In the genomic region with DNA sequence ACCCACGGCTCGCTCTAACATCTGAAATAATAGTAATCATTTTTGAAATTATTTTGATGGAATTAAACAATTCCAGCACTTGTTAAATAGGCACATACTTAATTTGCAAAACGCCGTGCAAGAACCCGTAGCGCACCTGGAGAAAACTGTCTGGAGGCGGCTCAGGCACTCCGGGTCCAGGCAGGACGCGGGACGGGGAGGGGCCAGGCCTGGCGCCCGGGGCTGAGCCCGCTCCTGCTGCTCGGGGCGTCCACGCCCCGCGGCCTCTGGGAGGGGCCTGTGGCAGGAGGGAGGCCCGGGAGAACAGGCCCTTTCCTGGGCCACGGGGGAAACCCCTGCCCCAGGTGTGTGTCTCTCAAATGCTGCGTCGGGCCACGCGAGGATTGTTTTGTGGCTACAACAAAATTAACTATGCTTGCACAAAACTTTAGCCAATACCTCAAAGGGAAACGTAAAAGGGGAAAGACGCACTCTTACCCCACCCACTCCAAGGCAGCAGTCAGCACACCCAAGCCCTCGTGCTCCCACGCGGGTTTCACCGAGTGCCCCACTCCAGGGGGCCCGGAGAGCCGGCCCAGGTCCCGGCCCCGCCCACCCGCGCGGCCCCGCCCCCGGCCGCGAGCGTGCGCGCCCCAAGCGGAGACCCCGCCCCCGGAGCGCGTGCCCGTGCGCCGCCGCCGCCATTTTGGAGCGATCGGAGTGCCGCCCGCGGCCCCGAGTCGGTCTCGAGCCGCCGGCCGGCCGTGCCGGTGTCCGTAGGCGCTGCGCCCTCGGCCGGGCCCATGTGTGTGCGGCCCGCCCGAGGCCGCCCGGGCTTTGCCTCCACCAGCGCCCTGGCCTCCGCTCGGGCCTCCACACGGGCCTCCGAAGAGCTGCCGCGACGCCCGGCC, we compare ENCODE assay signal across 8 cellular contexts. TPM values are rescaled to one million over a fixed set of nuclear protein-coding genes. Genes with fewer than 3 reads are reported as not detected.
DNase-seq lines count a peak whose midpoint lies in the region; ATAC-seq and TF ChIP-seq lines count a peak whose summit lies in the region.

TSS of gene PPP6R2 (plus strand) at position 677 of the 890 bp plus-strand sequence. CDS start 50,582 bp downstream, outside the sequence.

- H3K79me2 ChIP-seq in OCI-LY1 (ENCODE audit: insufficient read depth, low read length), result peaks cover 17% of the 10 kb centered on the region

- no peaks in the 10 kb centered on the region for H3K9me3 ChIP-seq in OCI-LY1 (ENCODE audit: low read length)
- H3K9me3 ChIP-seq in esophagus (ENCODE audit: control insufficient read depth in 2 of 2, insufficient read depth in 1 of 2, low read depth in 1 of 2, low read length in 1 of 2), result peaks cover 0 to 4% of the 10 kb centered on the region in 2 donors
- H3K9me3 ChIP-seq in muscle layer of duodenum (ENCODE audit: control insufficient read depth in 1 of 2, low read length in 2 of 2), result no peaks in the 10 kb centered on the region

- peak within 1 kb of the TSS; percentile 99 for H3K9ac ChIP-seq in OCI-LY1 (ENCODE audit: low read length)

- no peak for TF ChIP-seq CTCF in AG09309 (IDR thresholded peaks at IDR 0.05; ENCODE audit: control insufficient read depth, insufficient read depth, low read depth, low read length, missing control alignments)
- TF ChIP-seq CTCF in OCI-LY1 (IDR thresholded peaks at IDR 0.05; ENCODE audit: low read length), result no peak; the same call in 1 of the 2 replicates

- DNase-seq in AG09309 (ENCODE audit: low read depth), result no peak
- peak; percentile 96 for DNase-seq in activated T-cell treated with anti-CD3 and anti-CD28 coated beads, Interleukin-2, amount 50 U/mL, for 1 hour
- DNase-seq in stimulated activated CD8-positive, alpha-beta memory T cell treated with anti-CD3 and anti-CD28 coated beads, Interleukin-7, amount 100 ng/mL, for 24 hours (ENCODE audit: low read depth), result peak; percentile 77

- H3K27me3 ChIP-seq in OCI-LY1 (ENCODE audit: insufficient read depth, low read length) (no peaks in the 10 kb centered on the region), esophagus (ENCODE audit: control insufficient read depth in 1 of 2, insufficient read depth in 2 of 2, low read length in 2 of 2) (no peaks in the 10 kb centered on the region), muscle layer of duodenum (ENCODE audit: low read depth, low read length) (no peaks in the 10 kb centered on the region)

- no peaks in the 10 kb centered on the region for H3K9me2 ChIP-seq in OCI-LY1 (ENCODE audit: low read depth, low read length)

- H3K4me1 ChIP-seq in OCI-LY1 (ENCODE audit: insufficient read depth, low read length, severe bottlenecking) (peaks cover 20% of the 10 kb centered on the region), esophagus (ENCODE audit: control insufficient read depth in 2 of 2, insufficient read depth in 2 of 2, low read length in 1 of 2) (peaks cover 2 to 15% of the 10 kb centered on the region in 2 donors), muscle layer of duodenum (ENCODE audit: control insufficient read depth in 1 of 2, insufficient read depth in 2 of 2, low read length in 2 of 2) (peaks cover 0 to 27% of the 10 kb centered on the region in 2 donors)

- 1% methylated on average over 45 to 87 of the region's 87 CpGs for WGBS in esophagus, 2 donors

- H3K4me3 ChIP-seq in AG09309 (ENCODE audit: control insufficient read depth, low read depth, low read length) (peak within 1 kb of the TSS; percentile 74), OCI-LY1 (ENCODE audit: low read depth, low read length, poor library complexity, severe bottlenecking) (peak within 1 kb of the TSS; percentile 99), esophagus (ENCODE audit: low read depth in 1 of 2, low read length in 2 of 2) (peak within 1 kb of the TSS; percentile 91 to 95), muscle layer of duodenum (ENCODE audit: low read depth in 1 of 2, low read length in 2 of 2) (peak within 1 kb of the TSS; percentile 72 to 88)

- H3K4me2 ChIP-seq in OCI-LY1 (ENCODE audit: low read length), result peak within 1 kb of the TSS; percentile 100

- no peaks in the 10 kb centered on the region for H4K20me1 ChIP-seq in OCI-LY1 (ENCODE audit: insufficient read depth, low read length)

- H3K36me3 ChIP-seq in OCI-LY1 (ENCODE audit: insufficient read depth, low read length), result peaks cover 15% of the 10 kb centered on the region; the same call in 1 of the 2 replicates
- peaks cover 2 to 3% of the 10 kb centered on the region in 2 donors for H3K36me3 ChIP-seq in esophagus (ENCODE audit: control insufficient read depth in 2 of 2, insufficient read depth in 2 of 2, low read length in 1 of 2)
- peaks cover 0 to 1% of the 10 kb centered on the region in 2 donors for H3K36me3 ChIP-seq in muscle layer of duodenum (ENCODE audit: control insufficient read depth in 1 of 2, insufficient read depth in 2 of 2, low read length in 2 of 2)

- peaks cover 5% of the 10 kb centered on the region; the same call in 1 of the 2 replicates for H3F3A ChIP-seq in OCI-LY1 (ENCODE audit: insufficient read depth, low read length)

- H2AFZ ChIP-seq in OCI-LY1 (ENCODE audit: low read length), result peak within 1 kb of the TSS; percentile 79; the same call in 1 of the 2 replicates

- H3K27ac ChIP-seq in OCI-LY1 (ENCODE audit: low read depth, low read length, poor library complexity, severe bottlenecking) (peak within 1 kb of the TSS; percentile 89), esophagus (ENCODE audit: low read depth in 2 of 2, low read length in 1 of 2) (peak within 1 kb of the TSS; percentile 80 to 82), muscle layer of duodenum (ENCODE audit: low read length) (peak within 1 kb of the TSS; percentile 9)

- peak; percentile 68 for ATAC-seq in GM18909 (IDR thresholded peaks at IDR 0.05; ENCODE audit: poor library complexity, unreplicated experiment)
- peak; percentile 74 for ATAC-seq in HG03175 (IDR thresholded peaks at IDR 0.05; ENCODE audit: unreplicated experiment)

RNA-seq across cellular contexts. Expression of gene PPP6R2, which starts in this region (rescaled TPM):
- polyA plus RNA-seq in esophagus, result 10 to 100 TPM; 30.2 to 38.2 TPM

Comparison
In these comparisons a context has a peak if more than half of its experiments do, and no peak if none do; other contexts are left out.
1. H3K27ac ChIP-seq: peak in every context shown above with its lines; median percentile 89 in OCI-LY1; 81 in esophagus; 9 in muscle layer of duodenum.